20 cellular contexts compared by ENCODE assay signal in genomic region chr2:99623035-99623434, GRCh38.
DNase-seq lines count a peak whose midpoint lies in the region; ATAC-seq, FAIRE-seq and TF ChIP-seq lines count a peak whose summit lies in the region.
"Had no signal": no experiment of that assay in that cellular context is flagged by ENCODE, and none has a peak within 500 bp of the region (broad histone marks: within the 10 kb centered on the region; RNA-seq: fewer than 3 reads in every experiment).

No MANE protein-coding gene starts in this region.

- H3K14ac ChIP-seq in H1 (ENCODE audit: insufficient read length): no peak overlapping the region

- no peak overlapping the region for H2BK120ac ChIP-seq in H1 (replicated peaks; ENCODE audit: low read depth, low read length)

- H2BK5ac ChIP-seq in H1 (ENCODE audit: low read depth, low read length): no peak overlapping the region

- H3K36me3 Mint-ChIP-seq in nephron progenitor cell (ENCODE audit: low read depth): peaks cover 47% of the 10 kb centered on the region

- H3K9me3 Mint-ChIP-seq in nephron progenitor cell: peaks cover 14% of the 10 kb centered on the region
- H3K9me3 Mint-ChIP-seq: CD4-positive, alpha-beta T cell had no signal

- no peaks in the 10 kb centered on the region for H3K27me3 ChIP-seq in DOHH2 (ENCODE audit: control insufficient read depth, low read length)
- H3K27me3 ChIP-seq in H1 (replicated peaks in 1 of 4; ENCODE audit: control insufficient read depth in 3 of 4, extremely low read depth in 1 of 4, insufficient read depth in 3 of 4, low read length in 3 of 4): no peaks in the 10 kb centered on the region; a peak in 1 of 7 replicates
- H3K27me3 ChIP-seq in pancreas: no peaks in the 10 kb centered on the region
- H3K27me3 ChIP-seq: BLaER1 treated with 17β-estradiol and CSF1 and Interleukin-3, amounts not matched to agents 10 nM and 100 nM had no signal

- TF ChIP-seq CTCF in DOHH2 (IDR thresholded peaks at IDR 0.05; ENCODE audit: low read depth, low read length, poor library complexity, severe bottlenecking) (no peak), OCI-LY7 (conservative IDR thresholded peaks at IDR 0.05; ENCODE audit: low read length) (no peak), H1 (IDR thresholded peaks at IDR 0.05; ENCODE audit: control extremely low read depth in 1 of 3, insufficient read depth in 1 of 3, low read depth in 1 of 3, low read length in 3 of 3) (no peak), nephron progenitor cell (IDR thresholded peaks at IDR 0.05) (no peak), pancreas (IDR thresholded peaks at IDR 0.05) (no peak)

- no peak overlapping the region for H2BK15ac ChIP-seq in H1 (ENCODE audit: low read length)

- no peaks in the 10 kb centered on the region for H3K27me3 Mint-ChIP-seq in nephron progenitor cell (ENCODE audit: low read depth, poor library complexity)
- H3K27me3 Mint-ChIP-seq: CD4-positive, alpha-beta T cell had no signal

- POLR2A ChIA-PET in OCI-LY7 (lab: Charles Lee) (interaction anchor here (0.7 kb wide), 1 partner anchor 87 kb away, joined by 3 read pairs; no protein-coding TSS in a partner anchor), H1 (lab: Charles Lee; ENCODE audit: partially characterized antibody) (no interaction called here)

- peaks cover 3% of the 10 kb centered on the region; the same call in 1 of the 2 replicates for H3K36me3 ChIP-seq in DOHH2 (ENCODE audit: control insufficient read depth, low read length)
- H3K36me3 ChIP-seq in OCI-LY7 (ENCODE audit: insufficient read depth, low read length): 0 out of 2 replicates have a peak, but pooled peaks cover 4% of the 10 kb centered on the region
- H3K36me3 ChIP-seq in H1 (ENCODE audit: control insufficient read depth in 2 of 4, insufficient read depth in 4 of 4, low read length in 3 of 4): no peaks in the 10 kb centered on the region
- no peaks in the 10 kb centered on the region for H3K36me3 ChIP-seq in pancreas
- H3K36me3 ChIP-seq: HAP-1 had no signal

- TF ChIP-seq RAD21 in H1 (IDR thresholded peaks at IDR 0.05 in 1 of 2, conservative IDR thresholded peaks at IDR 0.05 in 1 of 2; ENCODE audit: low read depth in 2 of 2, low read length in 2 of 2): no peak

- no peak overlapping the region for H3K4me3 Mint-ChIP-seq in nephron progenitor cell
- H3K4me3 Mint-ChIP-seq: CD4-positive, alpha-beta T cell had no signal

- H3F3A ChIP-seq in DOHH2 (ENCODE audit: control insufficient read depth, insufficient read depth): peaks cover 5% of the 10 kb centered on the region; the same call in 1 of the 2 replicates

- no peak overlapping the region for H4K8ac ChIP-seq in H1 (ENCODE audit: extremely low read depth, insufficient read depth, low read length)

- peak overlapping the region; percentile 71 for H3K27ac Mint-ChIP-seq in nephron progenitor cell
- H3K27ac Mint-ChIP-seq: CD4-positive, alpha-beta T cell had no signal

- H2AFZ ChIP-seq in OCI-LY7 (ENCODE audit: low read length) (no peak overlapping the region), H1 (ENCODE audit: low read length) (no peak overlapping the region)

- H3K4me3 ChIP-seq in DOHH2 (ENCODE audit: low read length) (no peak overlapping the region), OCI-LY7 (ENCODE audit: low read depth, low read length, poor library complexity, severe bottlenecking) (no peak overlapping the region), H1 (ENCODE audit: extremely low read depth in 1 of 4, insufficient read depth in 2 of 4, low read depth in 3 of 4, low read length in 4 of 4) (no peak overlapping the region), pancreas (no peak overlapping the region)
- H3K4me3 ChIP-seq: BLaER1 treated with 17β-estradiol and CSF1 and Interleukin-3, amounts not matched to agents 10 nM and 100 nM; HAP-1 had no signal

- H3K79me2 ChIP-seq in DOHH2 (ENCODE audit: control insufficient read depth, low read length) (no peaks in the 10 kb centered on the region), OCI-LY7 (ENCODE audit: insufficient read depth, low read depth, low read length) (no peaks in the 10 kb centered on the region), H1 (ENCODE audit: control insufficient read depth in 1 of 2, insufficient read depth in 2 of 2, low read length in 2 of 2) (no peaks in the 10 kb centered on the region)

- intact Hi-C loops in OCI-LY7 (cut with micrococcal nuclease; ENCODE audit: unreplicated experiment) (no loop called here), pancreas (cut with DNase I) (no loop called here)

- H3K23ac ChIP-seq in H1 (ENCODE audit: insufficient read length): no peak overlapping the region

- H2BK20ac ChIP-seq in H1 (ENCODE audit: low read length): no peak overlapping the region

- no peak overlapping the region for H3K4ac ChIP-seq in H1 (replicated peaks; ENCODE audit: insufficient read length, low read depth, low read length)

- BruUV-seq in OCI-LY7 (replicated peaks; lab: Mats Ljungman, UMichigan): no TSS peak

- no peaks in the 10 kb centered on the region for H3K9me2 ChIP-seq in DOHH2 (replicated peaks; ENCODE audit: control insufficient read depth, low read length)
- no peaks in the 10 kb centered on the region for H3K9me2 ChIP-seq in OCI-LY7 (ENCODE audit: insufficient read depth, low read length)

- H3K4me1 ChIP-seq in DOHH2 (ENCODE audit: control insufficient read depth, low read length) (peaks cover 52% of the 10 kb centered on the region), OCI-LY7 (ENCODE audit: insufficient read depth, low read length, poor library complexity, severe bottlenecking) (peaks cover 12% of the 10 kb centered on the region), H1 (replicated peaks in 1 of 4; ENCODE audit: control insufficient read depth in 3 of 4, insufficient read depth in 4 of 4, low read length in 3 of 4) (no peaks in the 10 kb centered on the region; a peak in 1 of 7 replicates), pancreas (no peaks in the 10 kb centered on the region)
- H3K4me1 ChIP-seq: HAP-1 had no signal

- no peak overlapping the region for H3K18ac ChIP-seq in H1 (ENCODE audit: extremely low read depth, low read length)

- no peak overlapping the region for H4K5ac ChIP-seq in H1 (ENCODE audit: insufficient read length, low read depth, low read length)

- H4K20me1 ChIP-seq in DOHH2 (ENCODE audit: control insufficient read depth, insufficient read depth, low read depth, low read length): no peaks in the 10 kb centered on the region
- H4K20me1 ChIP-seq in OCI-LY7 (ENCODE audit: insufficient read depth, low read length): no peaks in the 10 kb centered on the region
- H4K20me1 ChIP-seq in H1 (replicated peaks in 1 of 2; ENCODE audit: control insufficient read depth in 1 of 2, insufficient read depth in 2 of 2, low read length in 2 of 2): no peaks in the 10 kb centered on the region

- H3K4me1 Mint-ChIP-seq in nephron progenitor cell: peaks cover 70% of the 10 kb centered on the region

- ATAC-seq in pancreas (no peak), HG03045 (IDR thresholded peaks at IDR 0.05; ENCODE audit: unreplicated experiment) (no peak)
- ATAC-seq: HepG2 had no signal

- FAIRE-seq in H1 (lab: Jason Lieb, UNC) (no peak), pancreas (lab: Jason Lieb, UNC) (no peak)
- FAIRE-seq: GM12891, GM19239, HepG2, HTR-8/SVneo had no signal

- H3K9ac ChIP-seq in H1 (replicated peaks in 1 of 4; ENCODE audit: extremely low read depth in 1 of 4, low read depth in 3 of 4, low read length in 3 of 4): no peak overlapping the region
- H3K9ac ChIP-seq: BLaER1 treated with 17β-estradiol and CSF1 and Interleukin-3, amounts not matched to agents 10 nM and 100 nM had no signal

- H3K27ac ChIP-seq in DOHH2 (ENCODE audit: low read depth, low read length) (no peak overlapping the region), OCI-LY7 (ENCODE audit: low read depth, low read length, poor library complexity, severe bottlenecking) (no peak overlapping the region), H1 (ENCODE audit: low read depth, low read length) (no peak overlapping the region), pancreas (no peak overlapping the region)
- H3K27ac ChIP-seq: BLaER1 treated with 17β-estradiol and CSF1 and Interleukin-3, amounts not matched to agents 10 nM and 100 nM had no signal

- DNase-seq in OCI-LY7 (ENCODE audit: low spot score) (no peak), H1 (ENCODE audit: low read depth in 1 of 2, low spot score in 2 of 2) (no peak), nephron progenitor cell (no peak), midbrain (lab: John Stamatoyannopoulos, UW) (no peak), pancreas (no peak)
- no peak for DNase-seq in activated effector memory CD4-positive, alpha-beta T cell treated with Interleukin-2 at 50 U/mL for 16 hours
- DNase-seq: 8988T; AML-193; Calu3; CD4-positive, alpha-beta T cell; DMS 273 treated with DMSO at 0.1 percent for 48 hours; GOT3 had no signal

- no peak for TF ChIP-seq POLR2A in H1 (IDR thresholded peaks at IDR 0.05; ENCODE audit: control extremely low read depth in 1 of 2, low read depth in 2 of 2, low read length in 2 of 2)

- CTCF ChIA-PET in OCI-LY7 (lab: Charles Lee; ENCODE audit: unreplicated experiment): no interaction called here
- CTCF ChIA-PET in H1 (lab: Charles Lee; ENCODE audit: partially characterized antibody): interaction anchor here (0.5 to 2.0 kb wide), 4 partner anchors 16 to 798 kb away, joined by 3 to 4 read pairs (median 4); no protein-coding TSS in a partner anchor

- H3K9me3 ChIP-seq in DOHH2 (ENCODE audit: control insufficient read depth, insufficient read depth, low read length) (no peaks in the 10 kb centered on the region), OCI-LY7 (ENCODE audit: low read length) (no peaks in the 10 kb centered on the region), H1 (ENCODE audit: insufficient read depth in 2 of 2, low read depth in 1 of 2, low read length in 1 of 2) (no peaks in the 10 kb centered on the region), pancreas (no peaks in the 10 kb centered on the region)
- H3K9me3 ChIP-seq: BLaER1 treated with 17β-estradiol and CSF1 and Interleukin-3, amounts not matched to agents 10 nM and 100 nM; HAP-1 had no signal

- H4K91ac ChIP-seq in H1 (replicated peaks; ENCODE audit: insufficient read length, low read length): no peak overlapping the region

- no peak overlapping the region for H3K56ac ChIP-seq in H1 (replicated peaks; ENCODE audit: insufficient read length, low read depth, low read length)

- no peaks in the 10 kb centered on the region for H3K79me1 ChIP-seq in H1 (ENCODE audit: low read depth, low read length)

- no peak overlapping the region for H2BK12ac ChIP-seq in H1 (ENCODE audit: low read depth, low read length)

- WGBS in H1 (ENCODE audit: extremely low coverage in 1 of 2, insufficient coverage in 1 of 2, insufficient read length in 1 of 2, insufficient replicate concordance in 2 of 2, low coverage in 1 of 2, low lambda C conversion rate in 2 of 2, missing lambda C conversion rate in 1 of 2), 2 experiments: 100% methylated on average over 4 of the region's 4 CpGs; no CpG with 5 or more reads in 1 of the 2 experiments
- 96 to 100% methylated on average over 4 of the region's 4 CpGs for WGBS in pancreas, 2 donors

- H3K4me2 ChIP-seq in DOHH2 (ENCODE audit: low read length): peak overlapping the region; percentile 32; the same call in 1 of the 2 replicates
- H3K4me2 ChIP-seq in OCI-LY7 (ENCODE audit: low read length): peak overlapping the region; percentile 27; the same call in 1 of the 2 replicates
- no peak overlapping the region for H3K4me2 ChIP-seq in H1 (ENCODE audit: insufficient read depth in 1 of 2, low read depth in 2 of 2, low read length in 2 of 2)

- no peak for TF ChIP-seq EP300 in H1 (IDR thresholded peaks at IDR 0.05; ENCODE audit: borderline replicate concordance in 1 of 2, low read depth in 2 of 2, low read length in 2 of 2)

- H2AK5ac ChIP-seq in H1 (ENCODE audit: low read depth, low read length): no peak overlapping the region

- H3K23me2 ChIP-seq in H1 (ENCODE audit: low read depth, low read length): peaks cover 3% of the 10 kb centered on the region; the same call in 1 of the 2 replicates

Comparison
In these comparisons a context has a peak if more than half of its experiments do, and no peak if none do; other contexts are left out.
1. H3K4me2 ChIP-seq: peak in DOHH2 (single experiment) and OCI-LY7 (single experiment); none in H1 (0 of 2).